Comparison of ENCODE assay signal across 9 cellular contexts in the genomic region with DNA sequence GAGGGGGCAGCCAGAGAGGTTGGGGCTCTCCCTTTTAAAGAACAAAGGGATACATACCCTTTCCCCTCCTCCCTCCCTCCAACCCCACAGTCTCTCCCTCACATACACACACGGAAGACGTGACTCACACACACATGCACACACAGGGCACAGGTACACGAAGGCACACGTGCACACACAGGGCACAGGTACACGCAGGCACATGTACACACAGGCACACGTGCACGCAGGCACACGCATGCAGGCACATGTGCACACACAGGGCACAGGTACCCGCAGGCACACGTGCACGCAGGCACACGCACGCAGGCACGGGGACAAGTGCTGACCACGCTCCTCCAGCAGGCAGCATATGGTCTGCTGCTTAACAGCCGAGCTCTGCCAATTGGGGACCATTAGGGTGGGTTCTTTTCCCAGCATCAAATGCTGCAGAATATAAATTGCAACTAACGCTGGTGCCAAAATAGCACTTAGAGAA. TPM values are rescaled to one million over a fixed set of nuclear protein-coding genes. Genes with fewer than 3 reads are reported as not detected.
DNase-seq lines count a peak whose midpoint lies in the region; ATAC-seq and TF ChIP-seq lines count a peak whose summit lies in the region.
"Had no signal": no experiment of that assay in that cellular context is flagged by ENCODE, and none has a peak within 500 bp of the region (broad histone marks: within the 10 kb centered on the region; RNA-seq: fewer than 3 reads in every experiment).

No MANE protein-coding gene starts in this region.

- H3K4me2 ChIP-seq in OCI-LY1 (ENCODE audit: low read length): peak overlapping the region; percentile 37; the same call in 1 of the 2 replicates

- H3K36me3 Mint-ChIP-seq in HFFc6 (ENCODE audit: low read depth): no peaks in the 10 kb centered on the region

- no peaks in the 10 kb centered on the region for H3F3A ChIP-seq in OCI-LY1 (ENCODE audit: insufficient read depth, low read length)

- no peaks in the 10 kb centered on the region for H3K9me3 Mint-ChIP-seq in HFFc6

- TF ChIP-seq CTCF in HFFc6 (IDR thresholded peaks at IDR 0.05) (no peak), OCI-LY1 (IDR thresholded peaks at IDR 0.05; ENCODE audit: low read length) (no peak), right atrium auricular region (IDR thresholded peaks at IDR 0.05) (no peak)

- H2AFZ ChIP-seq in OCI-LY1 (ENCODE audit: low read length): no peak overlapping the region

- peaks cover 16% of the 10 kb centered on the region for H3K4me1 ChIP-seq in OCI-LY1 (ENCODE audit: insufficient read depth, low read length, severe bottlenecking)
- H3K4me1 ChIP-seq in right atrium auricular region: peaks cover 0 to 6% of the 10 kb centered on the region in 2 donors
- no peaks in the 10 kb centered on the region for H3K4me1 ChIP-seq in effector memory CD4-positive, alpha-beta T cell (ENCODE audit: control insufficient read depth, insufficient read depth, low read length, poor library complexity, severe bottlenecking)

- peak overlapping the region; percentile 37 for H3K27ac ChIP-seq in OCI-LY1 (ENCODE audit: low read depth, low read length, poor library complexity, severe bottlenecking)
- H3K27ac ChIP-seq in right atrium auricular region: peak overlapping the region in 1 of 2 donors; percentile 39
- no peak overlapping the region for H3K27ac ChIP-seq in effector memory CD4-positive, alpha-beta T cell (ENCODE audit: insufficient read depth, low read length, poor library complexity, severe bottlenecking)

- no peaks in the 10 kb centered on the region for H3K79me2 ChIP-seq in OCI-LY1 (ENCODE audit: insufficient read depth, low read length)

- peak overlapping the region; percentile 20 for H3K4me3 ChIP-seq in OCI-LY1 (ENCODE audit: low read depth, low read length, poor library complexity, severe bottlenecking)
- H3K4me3 ChIP-seq in right atrium auricular region: peak overlapping the region; percentile 25 to 48
- H3K4me3 ChIP-seq in effector memory CD4-positive, alpha-beta T cell (ENCODE audit: insufficient read depth, low read depth, low read length, poor library complexity, severe bottlenecking): no peak overlapping the region

- H3K36me3 ChIP-seq in OCI-LY1 (ENCODE audit: insufficient read depth, low read length) (no peaks in the 10 kb centered on the region), right atrium auricular region (no peaks in the 10 kb centered on the region)
- H3K36me3 ChIP-seq in effector memory CD4-positive, alpha-beta T cell (ENCODE audit: control insufficient read depth, insufficient read depth, low read length): peaks cover 8% of the 10 kb centered on the region

- H3K27me3 ChIP-seq in OCI-LY1 (ENCODE audit: insufficient read depth, low read length): no peaks in the 10 kb centered on the region
- no peaks in the 10 kb centered on the region for H3K27me3 ChIP-seq in right atrium auricular region
- H3K27me3 ChIP-seq in effector memory CD4-positive, alpha-beta T cell (replicated peaks; ENCODE audit: control insufficient read depth, insufficient read depth, low read length, poor library complexity, severe bottlenecking): no peaks in the 10 kb centered on the region

- peak; percentile 45 for ATAC-seq in stimulated activated naive CD8-positive, alpha-beta T cell treated with anti-CD3 and anti-CD28 coated beads, Interleukin-15, Interleukin-2, amounts not matched to agents 100 U/mL and 50 U/mL, for 24 hours
- ATAC-seq in GM21576 (IDR thresholded peaks at IDR 0.05; ENCODE audit: unreplicated experiment): no peak

- peak overlapping the region; percentile 45; the same call in 1 of the 2 replicates for H3K4me3 Mint-ChIP-seq in HFFc6

- H3K27ac Mint-ChIP-seq in HFFc6: peak overlapping the region; percentile 77; the same call in 1 of the 2 replicates

- peaks cover 7% of the 10 kb centered on the region for H3K27me3 Mint-ChIP-seq in HFFc6 (ENCODE audit: insufficient read depth)

- H4K20me1 ChIP-seq in OCI-LY1 (ENCODE audit: insufficient read depth, low read length): no peaks in the 10 kb centered on the region

- H3K9me2 ChIP-seq in OCI-LY1 (ENCODE audit: low read depth, low read length): no peaks in the 10 kb centered on the region

- H3K4me1 Mint-ChIP-seq in HFFc6 (ENCODE audit: low read depth): peaks cover 16% of the 10 kb centered on the region

- H3K9me3 ChIP-seq in OCI-LY1 (ENCODE audit: low read length) (no peaks in the 10 kb centered on the region), right atrium auricular region (no peaks in the 10 kb centered on the region)
- no peaks in the 10 kb centered on the region for H3K9me3 ChIP-seq in effector memory CD4-positive, alpha-beta T cell (ENCODE audit: control insufficient read depth, low read length)

- no peak for DNase-seq in HFFc6
- DNase-seq in right atrium auricular region (ENCODE audit: low spot score): no peak
- DNase-seq in stimulated activated naive CD8-positive, alpha-beta T cell treated with anti-CD3 and anti-CD28 coated beads, Interleukin-15, Interleukin-2, amounts not matched to agents 100 U/mL and 50 U/mL, for 24 hours: no peak
- no peak for DNase-seq in NCI-H146 treated with DMSO at 0.1 percent for 48 hours (lab: John Stamatoyannopoulos, UW; ENCODE audit: unreplicated experiment)
- DNase-seq in posterior vena cava (ENCODE audit: low spot score): no peak
- DNase-seq in effector memory CD4-positive, alpha-beta T cell: no peak
- DNase-seq: RPMI8226 had no signal

- intact Hi-C loops in posterior vena cava (cut with DNase I): no loop called here

- peak overlapping the region; percentile 8; the same call in 1 of the 2 replicates for H3K9ac ChIP-seq in OCI-LY1 (ENCODE audit: low read length)

RNA-seq across cellular contexts. Expression of a gene that starts 35.0 kb away (rescaled TPM):
- total RNA-seq in HFFc6 (2021; fragmentation: NEBNext Ultra II Directional; extraction: Animal tissue kit (Norgen Biotek cat#: 25700)): 10 to 100 TPM; 17.9 to 24.4 (median 20.0) TPM
- 1 to 10 TPM; 6.7 to 7.8 TPM for total RNA-seq in right atrium auricular region
- 1 to 10 TPM; 6.9 to 8.0 TPM for total RNA-seq in posterior vena cava

RNA-seq across cellular contexts. Expression of a gene that starts 51.8 kb away (rescaled TPM):
- total RNA-seq in HFFc6 (2021; fragmentation: NEBNext Ultra II Directional; extraction: Animal tissue kit (Norgen Biotek cat#: 25700)): over 10,000 TPM in 5 of 6 experiments, 1,000 to 10,000 TPM in 1; 9,852 to 14,845 (median 13,380) TPM
- total RNA-seq in right atrium auricular region (1,000 to 10,000 TPM in 1 of 2 donors, 100 to 1,000 TPM in 1; 979 to 1,431 TPM), posterior vena cava (over 10,000 TPM in 1 of 2 donors, 1,000 to 10,000 TPM in 1; 9,373 to 10,305 TPM)

RNA-seq across cellular contexts. Expression of a gene that starts 55.0 kb away (rescaled TPM):
- 10 to 100 TPM; 70.6 to 87.1 (median 79.9) TPM for total RNA-seq in HFFc6 (2021; fragmentation: NEBNext Ultra II Directional; extraction: Animal tissue kit (Norgen Biotek cat#: 25700))
- 10 to 100 TPM; 32.0 to 53.6 TPM for total RNA-seq in right atrium auricular region
- 100 to 1,000 TPM in 1 of 2 donors, 10 to 100 TPM in 1; 93.0 to 103 TPM for total RNA-seq in posterior vena cava

Comparison
In these comparisons a context has a peak if more than half of its experiments do, and no peak if none do; other contexts are left out.
1. RNA of a gene that starts 51.8 kb away (total RNA-seq): 9,852 to 14,845 TPM in HFFc6 and 9,373 to 10,305 TPM in posterior vena cava; 979 to 1,431 TPM in right atrium auricular region; every median in the first group is over 4 times any median in the second.